ENCODE assay signal across 8 cellular contexts in the genomic region with DNA sequence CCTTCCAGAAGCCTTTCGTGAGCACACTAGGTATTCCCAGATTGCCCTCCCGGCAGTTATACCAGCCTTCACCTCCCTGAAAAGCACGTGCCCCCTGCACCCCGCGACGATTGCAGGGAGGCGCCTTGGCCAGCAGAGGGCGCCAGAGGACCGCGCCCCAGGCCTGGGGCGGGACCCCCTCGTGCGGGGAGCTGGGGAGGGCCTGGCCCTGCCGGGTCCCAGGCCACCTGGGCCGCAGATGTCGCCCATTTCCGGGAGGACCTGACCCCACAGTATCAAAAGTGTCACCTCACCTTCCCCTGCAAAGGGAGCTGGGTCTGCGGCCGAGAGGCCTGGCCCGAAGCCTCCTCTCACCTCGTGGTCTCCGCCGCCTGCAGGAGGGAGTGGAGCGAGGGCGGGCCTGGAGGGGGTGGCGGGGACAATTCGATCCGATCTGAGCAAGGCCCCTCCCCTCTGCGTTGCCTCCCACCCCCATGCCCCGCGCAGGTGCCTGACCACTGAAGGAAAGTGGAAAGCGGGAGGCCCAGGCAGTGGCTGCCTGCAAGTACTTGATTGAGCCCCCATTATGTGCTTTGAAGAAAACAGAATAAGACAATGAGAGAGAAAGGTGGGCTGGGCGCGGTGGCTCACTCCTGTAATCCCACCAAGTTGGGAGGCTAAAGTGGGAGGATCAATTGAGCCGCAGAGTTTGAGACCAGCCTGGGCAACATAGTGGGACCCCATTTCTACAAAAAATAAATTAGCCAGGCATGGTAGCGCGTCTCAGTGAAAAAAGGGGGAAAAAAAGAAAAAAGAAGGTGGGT. TPM values are rescaled to one million over a fixed set of nuclear protein-coding genes. Genes with fewer than 3 reads are reported as not detected.
DNase-seq lines count a peak whose midpoint lies in the region; ATAC-seq and TF ChIP-seq lines count a peak whose summit lies in the region.

No MANE protein-coding gene starts in this region.

- H3K9me3 ChIP-seq in A673 (ENCODE audit: low read depth, low read length, poor library complexity, severe bottlenecking) = no peaks in the 10 kb centered on the region

- POLR2A ChIA-PET in A673 (lab: Charles Lee; ENCODE audit: low non-redundant PET) = no interaction called here

- ATAC-seq in esophagus mucosa (peak; percentile 45), GM21367 (IDR thresholded peaks at IDR 0.05; ENCODE audit: unreplicated experiment) (no peak)
- ATAC-seq in natural killer cell treated with Interleukin-12 subunit alpha and Interleukin-12 subunit beta and Interleukin-15 and Interleukin-18, amount 100 ng/mL, for 72 hours = peak; percentile 67

- intact Hi-C loops in A673 (cut with micrococcal nuclease; ENCODE audit: unreplicated experiment) = loop anchor here (1.0 to 2.0 kb wide), 2 partner anchors 92 to 200 kb away; no protein-coding TSS in a partner anchor

- CTCF ChIA-PET in A673 (lab: Charles Lee) = interaction anchor here (0.5 to 2.1 kb wide), 23 partner anchors 9 to 679 kb away, joined by 3 to 57 read pairs (median 4); no protein-coding TSS in a partner anchor

- H3K36me3 ChIP-seq in A673 (ENCODE audit: insufficient read depth, low read length, poor library complexity, severe bottlenecking) = no peaks in the 10 kb centered on the region

- no peak overlapping the region for H3K27ac ChIP-seq in A673 (ENCODE audit: low read depth, low read length, poor library complexity, severe bottlenecking)

- BruUV-seq in A673 (replicated peaks; lab: Mats Ljungman, UMichigan) = no TSS peak

- no peaks in the 10 kb centered on the region for H3K27me3 ChIP-seq in A673 (replicated peaks; ENCODE audit: insufficient read depth, low read depth, low read length, poor library complexity)

- H3K4me1 Mint-ChIP-seq in natural killer cell treated with Interleukin-12 subunit alpha and Interleukin-12 subunit beta and Interleukin-15 and Interleukin-18, amount 100 ng/mL, for 72 hours (ENCODE audit: low read depth in 2 of 2) = peaks cover 6 to 17% of the 10 kb centered on the region in 2 donors

- peak; percentile 70 for DNase-seq in A673 (ENCODE audit: low spot score)
- peak; percentile 56 for DNase-seq in GM19238 (ENCODE audit: insufficient read length, low spot score)
- DNase-seq in NCI-H69 (lab: John Stamatoyannopoulos, UW) = peak; percentile 49
- peak; percentile 93 for DNase-seq in activated CD8-positive, alpha-beta memory T cell treated with anti-CD3 and anti-CD28 coated beads, Interleukin-2, amount 50 U/mL, for 48 hours
- no peak for DNase-seq in natural killer cell treated with Interleukin-12 subunit alpha and Interleukin-12 subunit beta and Interleukin-15 and Interleukin-18, amount 100 ng/mL, for 72 hours (ENCODE audit: low spot score)
- DNase-seq in stimulated activated naive CD4-positive, alpha-beta T cell (lab: John Stamatoyannopoulos, UW) = peak; percentile 34 to 76 (median 60)

- H3K27me3 Mint-ChIP-seq in natural killer cell treated with Interleukin-12 subunit alpha and Interleukin-12 subunit beta and Interleukin-15 and Interleukin-18, amount 100 ng/mL, for 72 hours = peaks cover 4 to 7% of the 10 kb centered on the region in 2 donors

- no peak overlapping the region for H3K27ac Mint-ChIP-seq in natural killer cell treated with Interleukin-12 subunit alpha and Interleukin-12 subunit beta and Interleukin-15 and Interleukin-18, amount 100 ng/mL, for 72 hours

- no peaks in the 10 kb centered on the region for H3K9me3 Mint-ChIP-seq in natural killer cell treated with Interleukin-12 subunit alpha and Interleukin-12 subunit beta and Interleukin-15 and Interleukin-18, amount 100 ng/mL, for 72 hours

- H3K4me1 ChIP-seq in A673 (ENCODE audit: insufficient read depth, low read length, poor library complexity, severe bottlenecking) = peaks cover 29% of the 10 kb centered on the region

- TF ChIP-seq CTCF in A673 (conservative IDR thresholded peaks at IDR 0.05; ENCODE audit: low read depth, low read length) = peak; percentile 99

- H3K4me3 ChIP-seq in A673 (ENCODE audit: low read depth, low read length, poor library complexity, severe bottlenecking) = peak overlapping the region; percentile 18

- no peaks in the 10 kb centered on the region for H3K36me3 Mint-ChIP-seq in natural killer cell treated with Interleukin-12 subunit alpha and Interleukin-12 subunit beta and Interleukin-15 and Interleukin-18, amount 100 ng/mL, for 72 hours

- H3K4me3 Mint-ChIP-seq in natural killer cell treated with Interleukin-12 subunit alpha and Interleukin-12 subunit beta and Interleukin-15 and Interleukin-18, amount 100 ng/mL, for 72 hours = no peak overlapping the region

RNA-seq across cellular contexts. Expression of a gene that starts 3.5 kb away (rescaled TPM):
- total RNA-seq in A673 (2021) (4.1 and 4.4 TPM in 2 replicates), esophagus mucosa (0.36 TPM)
- 1 to 10 TPM in 1 of 2 donors, under 1 TPM in 1; 0.71 to 1.3 TPM for total RNA-seq in natural killer cell treated with Interleukin-12 subunit alpha and Interleukin-12 subunit beta and Interleukin-15 and Interleukin-18, amount 100 ng/mL, for 72 hours

RNA-seq across cellular contexts. Expression of a gene that starts 43.0 kb away (rescaled TPM):
- total RNA-seq in A673 (2021) = 83.6 and 90.0 TPM in 2 replicates
- 36.1 TPM for total RNA-seq in esophagus mucosa
- 10 to 100 TPM; 69.9 to 79.3 TPM for total RNA-seq in natural killer cell treated with Interleukin-12 subunit alpha and Interleukin-12 subunit beta and Interleukin-15 and Interleukin-18, amount 100 ng/mL, for 72 hours
